Comparison of ENCODE assay signal across 8 cellular contexts in the genomic region with DNA sequence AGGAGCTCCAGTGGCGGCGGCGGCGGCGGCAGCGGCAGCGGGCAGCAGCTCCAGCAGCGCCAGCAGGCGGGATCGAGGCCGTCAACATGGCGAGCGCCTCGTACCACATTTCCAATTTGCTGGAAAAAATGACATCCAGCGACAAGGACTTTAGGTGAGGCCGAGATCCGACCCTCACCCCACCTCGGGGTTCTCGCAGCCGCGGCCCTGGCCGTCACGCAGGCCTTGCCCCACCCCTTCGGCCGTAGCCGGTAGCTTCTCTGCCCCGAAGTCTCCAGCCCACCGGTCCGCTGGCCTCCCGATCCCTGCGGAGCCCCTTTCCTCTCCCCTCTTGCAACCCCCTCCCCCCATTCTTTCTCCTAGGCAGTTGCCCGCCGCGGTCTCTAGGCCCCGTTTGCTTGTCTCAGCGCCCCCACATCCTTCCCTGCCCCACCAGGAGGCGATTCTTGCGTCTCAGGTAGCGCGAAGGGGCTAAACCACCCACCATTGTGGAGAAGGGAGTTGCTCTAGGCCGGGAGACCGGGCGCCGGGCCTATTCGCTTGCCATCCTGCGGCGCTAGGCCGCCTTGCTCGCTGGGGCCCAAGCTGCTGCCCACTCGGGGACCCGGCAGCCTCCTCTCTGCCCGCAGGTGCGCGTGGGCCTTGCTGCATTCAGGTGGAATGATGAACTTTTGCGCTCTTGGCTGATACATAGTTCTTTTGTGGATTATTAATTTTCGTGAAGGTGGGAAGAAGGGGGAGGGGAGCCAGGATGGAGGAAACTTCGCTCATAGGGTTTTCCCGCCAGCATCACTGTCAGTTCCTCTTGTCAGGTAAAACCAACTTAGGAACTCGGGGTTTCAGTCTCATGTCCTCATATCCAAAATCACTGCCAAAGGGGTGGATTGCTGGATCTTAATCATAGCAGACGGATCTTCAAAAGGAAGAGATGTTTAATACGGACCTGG. TPM values are rescaled to one million over a fixed set of nuclear protein-coding genes. Genes with fewer than 3 reads are reported as not detected.
DNase-seq lines count a peak whose midpoint lies in the region; ATAC-seq and TF ChIP-seq lines count a peak whose summit lies in the region.

No MANE protein-coding gene starts in this region.

- no peaks in the 10 kb centered on the region for H3K27me3 ChIP-seq in ascending aorta

- peak overlapping the region; percentile 92 to 99 (median 93) for H3K4me3 Mint-ChIP-seq in T-cell

- H3K36me3 ChIP-seq in KOPT-K1 (ENCODE audit: insufficient read depth, low read length) (peaks cover 22% of the 10 kb centered on the region), ascending aorta (no peaks in the 10 kb centered on the region)

- TF ChIP-seq CTCF in ascending aorta (IDR thresholded peaks at IDR 0.05), result peak in 2 of 3 experiments; percentile 5 to 24

- ATAC-seq in GM21723 (IDR thresholded peaks at IDR 0.05; ENCODE audit: unreplicated experiment), result peak; percentile 16
- ATAC-seq in T-cell (replicated peaks in 1 of 4), result peak in 3 of 4 experiments; percentile 0 to 3 (median 2)

- POLR2A ChIA-PET in T-cell (lab: Charles Lee), result interaction anchor here (0.6 to 1.5 kb wide), 8 partner anchors 10 to 1358 kb away, joined by 3 to 11 read pairs (median 4); a partner anchor contains a TSS

- DNase-seq in ELR (ENCODE audit: low read depth), result peak; percentile 51
- DNase-seq in T-cell, result peak; percentile 16 to 59 (median 42)
- DNase-seq in ascending aorta (ENCODE audit: low spot score in 2 of 2), result peak in 1 of 2 donors; percentile 71
- no peak for DNase-seq in dedifferentiated amniotic fluid mesenchymal stem cell (ENCODE audit: extremely low spot score)

- H3K27ac ChIP-seq in KOPT-K1 (ENCODE audit: low read depth, low read length, poor library complexity, severe bottlenecking) (peak overlapping the region; percentile 87), ascending aorta (peak overlapping the region; percentile 93 to 99), skin epidermis (peak overlapping the region; percentile 91 to 99 (median 98))

- H3K4me1 Mint-ChIP-seq in T-cell, result peaks cover 56 to 63% (median 58%) of the 10 kb centered on the region in 3 donors

- H3K9me3 Mint-ChIP-seq in T-cell, result no peaks in the 10 kb centered on the region

- H3K4me1 ChIP-seq in ascending aorta, result peaks cover 0 to 33% of the 10 kb centered on the region in 2 donors

- H3K27me3 Mint-ChIP-seq in T-cell, result no peaks in the 10 kb centered on the region

- H3K27ac Mint-ChIP-seq in T-cell, result peak overlapping the region; percentile 98

- CTCF ChIA-PET in T-cell (lab: Charles Lee), result interaction anchor here (0.8 to 2.3 kb wide), 7 partner anchors 11 to 1537 kb away, joined by 3 to 9 read pairs (median 5); a partner anchor contains a TSS

- peak overlapping the region; percentile 78 to 96 for H3K4me3 ChIP-seq in ascending aorta
- H3K4me3 ChIP-seq in iPS-11a (ENCODE audit: low read depth, low read length), result peak overlapping the region; percentile 89
- peak overlapping the region; percentile 66 to 93 (median 82) for H3K4me3 ChIP-seq in skin epidermis

- H3K36me3 Mint-ChIP-seq in T-cell, result peaks cover 9% of the 10 kb centered on the region

- intact Hi-C loops in ascending aorta (cut with DNase I), result loop anchor here (5.0 to 10.0 kb wide), 6 partner anchors 162 to 1967 kb away; a partner anchor contains a TSS

- H3K9me3 ChIP-seq in KOPT-K1 (ENCODE audit: insufficient read depth, low read length, poor library complexity, severe bottlenecking) (no peaks in the 10 kb centered on the region), ascending aorta (no peaks in the 10 kb centered on the region)

RNA-seq across cellular contexts. Expression of a gene that starts 0.7 kb away (rescaled TPM):
- total RNA-seq in T-cell (100 to 1,000 TPM in 4 of 5 donors, 10 to 100 TPM in 1; 91.4 to 113 (median 107) TPM), ascending aorta (31.6 TPM)
